ENCODE assay signal across 20 cellular contexts in the genomic region with DNA sequence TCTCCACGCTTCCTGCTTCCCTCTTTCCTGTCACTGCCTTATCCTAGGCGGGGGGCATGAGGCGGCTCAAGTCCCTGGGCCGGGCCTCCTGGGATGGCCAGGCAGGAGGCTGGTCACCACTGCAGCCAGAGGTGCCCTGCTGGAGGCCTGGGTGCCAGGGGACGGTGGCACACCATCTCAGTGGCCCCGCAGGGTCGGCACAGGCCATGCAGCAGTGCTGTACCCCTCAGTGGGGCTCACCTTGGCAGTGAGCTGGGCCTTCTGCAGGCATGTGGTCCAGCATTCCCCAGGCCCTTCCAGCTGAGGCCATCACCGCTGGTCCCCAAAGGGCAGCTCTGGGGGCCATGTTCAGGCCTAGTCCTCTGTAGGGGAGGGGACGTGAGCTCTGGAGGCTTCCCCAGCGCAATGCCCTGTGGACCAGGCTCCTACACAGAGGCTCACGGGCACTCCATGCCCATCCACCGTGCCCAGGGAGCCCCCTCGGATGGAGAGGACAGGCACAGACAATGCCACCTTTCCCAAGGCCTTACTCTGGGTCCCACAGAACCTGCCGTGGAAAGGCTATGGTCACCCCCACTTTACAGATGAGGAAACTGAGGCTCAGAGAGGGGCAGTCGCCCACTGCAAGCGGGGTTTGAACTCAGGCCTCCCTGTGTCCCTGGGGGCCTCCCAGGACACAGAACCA.
"Had no signal": no experiment of that assay in that cellular context is flagged by ENCODE, and none has a peak within 500 bp of the region (broad histone marks: within the 10 kb centered on the region; RNA-seq: fewer than 3 reads in every experiment).

No MANE protein-coding gene starts in this region.

- DNase-seq: activated CD4-positive, alpha-beta T cell treated with anti-CD3 and anti-CD28 coated beads for 48 hours; activated CD8-positive, alpha-beta T cell treated with anti-CD3 and anti-CD28 coated beads, Interleukin-2, amount 10 ng/mL, durations not matched to agents 7 days and 5 days; activated naive CD4-positive, alpha-beta T cell treated with anti-CD3 and anti-CD28 coated beads, Interleukin-2, amount 50 U/mL, for 16 hours; activated T-cell treated with anti-CD3 and anti-CD28 coated beads, Interleukin-2, amount 50 U/mL, for 24 hours; brain microvascular endothelial cell; immature natural killer cell; left colon; SJCRH30; stimulated activated CD4-positive, alpha-beta T cell treated with anti-CD3 and anti-CD28 coated beads, Interleukin-12 subunit alpha, Interleukin-12 subunit beta, amount 100 ng/mL, for 4 hours; stimulated activated CD4-positive, alpha-beta T cell treated with anti-CD3 and anti-CD28 coated beads, Interleukin-1b, Interleukin-23, amount 100 ng/mL, for 48 hours; stimulated activated CD8-positive, alpha-beta memory T cell treated with anti-CD3 and anti-CD28 coated beads, Interleukin-4, amount 100 ng/mL, for 48 hours; stimulated activated naive CD4-positive, alpha-beta T cell; thyroid gland had no signal

- ATAC-seq: activated CD8-positive, alpha-beta T cell treated with anti-CD3 and anti-CD28 coated beads, Interleukin-2, amount 10 ng/mL, durations not matched to agents 7 days and 5 days; gastroesophageal sphincter; left colon; naive thymus-derived CD4-positive, alpha-beta T cell had no signal

- H3K27me3 ChIP-seq: brain microvascular endothelial cell, neural progenitor cell, ovary, thyroid gland had no signal

- H3K4me3 ChIP-seq: coronary artery, gastroesophageal sphincter, heart right ventricle, neural progenitor cell, ovary, SJCRH30, thyroid gland had no signal

- H3K36me3 ChIP-seq: brain microvascular endothelial cell, gastroesophageal sphincter, heart right ventricle, neural progenitor cell, ovary, SJCRH30, thyroid gland, WERI-Rb-1 had no signal

- H3K9me3 ChIP-seq: gastroesophageal sphincter, heart right ventricle, ovary, SJCRH30, thyroid gland had no signal

- H3K27ac ChIP-seq: brain microvascular endothelial cell, coronary artery, gastroesophageal sphincter, heart right ventricle, neural progenitor cell, ovary, SJCRH30, thyroid gland, WERI-Rb-1 had no signal

- H3K4me1 ChIP-seq: gastroesophageal sphincter, heart right ventricle, neural progenitor cell, SJCRH30, thyroid gland had no signal
